ENCODE assay signal across 11 cellular contexts in genomic region chr2:200102971-200103370, GRCh38.
"Had no signal": no experiment of that assay in that cellular context is flagged by ENCODE, and none has a peak within 500 bp of the region (broad histone marks: within the 10 kb centered on the region; RNA-seq: fewer than 3 reads in every experiment).

No MANE protein-coding gene starts in this region.

- H3K9me3 ChIP-seq: HAP-1 had no signal

- DNase-seq: GM23248, GOT3, H7, H9, HCEC 1CT, HFFc6 had no signal

- H3K9me3 Mint-ChIP-seq: GM23338, H9, HFFc6 had no signal

- H3K4me2 ChIP-seq: GM23338 had no signal

- ATAC-seq: GM23338, HCT116 had no signal

- H3K4me1 ChIP-seq: HAP-1 had no signal

- H3K4me3 Mint-ChIP-seq: GM23338, H9, HFFc6 had no signal

- H3K9ac ChIP-seq: GM23248 had no signal

- H3K4me3 ChIP-seq: GM23248, GM23338, HAP-1 had no signal

- H3K27ac ChIP-seq: GM23248 had no signal

- H2AFZ ChIP-seq: GM23248 had no signal

- H3K36me3 ChIP-seq: HAP-1 had no signal

- FAIRE-seq: H1, H54 had no signal

- H3K27ac Mint-ChIP-seq: GM23338, HFFc6 had no signal
